ENCODE assay signal across 1 cellular context in the genomic region with DNA sequence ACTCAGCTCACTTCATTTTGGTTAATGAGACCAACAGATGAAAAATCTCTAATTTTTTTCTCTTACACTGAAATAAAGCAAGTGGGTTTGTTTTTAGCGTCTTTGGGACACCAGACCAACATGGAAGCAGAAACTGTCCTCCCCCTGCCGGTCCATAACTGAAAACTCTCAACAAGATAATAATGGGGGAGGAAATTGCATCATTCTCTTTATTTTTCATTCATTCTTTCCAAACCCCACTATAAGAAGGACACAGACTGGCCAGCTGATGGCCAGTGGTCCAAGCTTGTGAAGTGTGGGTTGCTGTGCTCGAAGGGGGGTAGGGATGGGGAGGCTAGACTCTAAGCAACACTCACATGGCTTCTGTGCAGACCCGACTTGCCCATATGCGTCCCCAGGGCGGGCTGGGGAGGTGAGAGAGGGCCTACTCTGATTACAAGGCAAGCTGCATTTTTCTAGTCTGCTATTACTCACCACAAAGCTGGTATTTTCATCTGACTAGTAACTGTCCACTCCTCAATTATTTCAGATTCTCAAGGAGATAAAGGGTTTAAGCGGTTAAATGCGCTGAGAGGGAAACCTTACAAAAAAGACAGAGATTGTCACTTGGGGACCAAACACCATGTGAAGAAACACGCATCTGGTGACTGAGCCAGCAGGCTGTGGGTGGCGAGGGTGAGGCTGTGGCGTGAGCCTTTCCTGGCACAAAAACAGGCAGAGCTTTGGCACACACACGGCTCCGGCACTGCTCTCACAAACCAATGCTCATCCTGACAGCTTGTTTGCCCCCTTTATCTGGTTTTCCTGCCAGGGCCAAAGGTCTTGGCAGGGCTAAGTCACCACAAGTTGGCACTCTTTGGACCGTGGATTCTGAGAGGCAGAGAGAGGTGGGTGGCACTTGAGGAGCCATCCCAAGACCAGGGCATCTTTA.
TF ChIP-seq lines count a peak whose summit lies in the region.

No MANE protein-coding gene starts in this region.

TF ChIP-seq in H1, 55 proteins besides CTCF, POLR2A, EP300 and RAD21:
- TF ChIP-seq SP4 (IDR thresholded peaks at IDR 0.05; ENCODE audit: low read length) (no peak), CBX5 (IDR thresholded peaks at IDR 0.05; ENCODE audit: low read depth, low read length) (no peak), RFX5 (IDR thresholded peaks at IDR 0.05; ENCODE audit: borderline replicate concordance, low read depth, low read length) (no peak), GABPA (IDR thresholded peaks at IDR 0.05; ENCODE audit: borderline replicate concordance, insufficient read depth, low read length) (no peak), MAFK (IDR thresholded peaks at IDR 0.05; ENCODE audit: low read depth, low read length) (no peak), POU5F1 (IDR thresholded peaks at IDR 0.05; ENCODE audit: low read depth, low read length) (no peak), FOSL1 (IDR thresholded peaks at IDR 0.05; ENCODE audit: insufficient read depth, low read depth, low read length) (no peak), BRCA1 (IDR thresholded peaks at IDR 0.05; ENCODE audit: low read depth, low read length) (no peak), RXRA (IDR thresholded peaks at IDR 0.05; ENCODE audit: insufficient read depth, low read depth, low read length) (no peak), EZH2 (IDR thresholded peaks at IDR 0.05; ENCODE audit: low read depth, low read length, severe bottlenecking) (no peak), SIX5 (IDR thresholded peaks at IDR 0.05; ENCODE audit: low read depth, low read length) (no peak), BACH1 (IDR thresholded peaks at IDR 0.05; ENCODE audit: low read length) (no peak), TBP (IDR thresholded peaks at IDR 0.05; ENCODE audit: low read depth, low read length) (no peak), NANOG (IDR thresholded peaks at IDR 0.05; ENCODE audit: insufficient read depth, low read depth, low read length, poor library complexity, severe bottlenecking) (no peak), SUZ12 (IDR thresholded peaks at IDR 0.05; ENCODE audit: low read length) (no peak)
- TF ChIP-seq, protein P1, sequence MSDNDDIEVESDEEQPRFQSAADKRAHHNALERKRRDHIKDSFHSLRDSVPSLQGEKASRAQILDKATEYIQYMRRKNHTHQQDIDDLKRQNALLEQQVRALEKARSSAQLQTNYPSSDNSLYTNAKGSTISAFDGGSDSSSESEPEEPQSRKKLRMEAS (IDR thresholded peaks at IDR 0.05): no peak
